Comparison of ENCODE assay signal across 9 cellular contexts in genomic region chr3:96814581-96815567, GRCh38.
DNase-seq lines count a peak whose midpoint lies in the region; ATAC-seq, FAIRE-seq and TF ChIP-seq lines count a peak whose summit lies in the region.
"Had no signal": no experiment of that assay in that cellular context is flagged by ENCODE, and none has a peak within 500 bp of the region (broad histone marks: within the 10 kb centered on the region; RNA-seq: fewer than 3 reads in every experiment).

EPHA6 (plus strand) TSS chr3:96814594.

- H3K27me3 ChIP-seq in HUES6 (ENCODE audit: control insufficient read depth, insufficient read depth, low read length): peaks cover 59% of the 10 kb centered on the region

- H3K36me3 ChIP-seq in HUES6 (ENCODE audit: control insufficient read depth, insufficient read depth, low read length): no peaks in the 10 kb centered on the region

- ATAC-seq in memory B cell (ENCODE audit: low read depth) (no peak), HG03565 (IDR thresholded peaks at IDR 0.05; ENCODE audit: unreplicated experiment) (no peak)

- H3K4me3 Mint-ChIP-seq in memory B cell: peak within 1 kb of the TSS; percentile 29

- H3K4me1 ChIP-seq in HUES6 (ENCODE audit: control insufficient read depth, insufficient read depth, low read length): peaks cover 9% of the 10 kb centered on the region

- H3K27ac Mint-ChIP-seq in memory B cell: no peak within 1 kb of the TSS

- DNase-seq in AG04449 (ENCODE audit: low read depth, low spot score): no peak
- peak in 37 of 61 donors; percentile 2 to 70 (median 33) for DNase-seq in caudate nucleus (lab: John Stamatoyannopoulos, UW)
- no peak for DNase-seq in memory B cell (ENCODE audit: low spot score in 2 of 2)
- DNase-seq in urothelium cell line (ENCODE audit: low spot score): no peak
- DNase-seq in NCI-H446 (lab: John Stamatoyannopoulos, UW): no peak
- no peak for DNase-seq in NCI-H1105 treated with DMSO at 0.1 percent for 48 hours (lab: John Stamatoyannopoulos, UW)

- H3K4me3 ChIP-seq in AG04449 (ENCODE audit: low read depth, low read length) (peak within 1 kb of the TSS; percentile 53), HUES6 (ENCODE audit: low read depth, low read length) (peak within 1 kb of the TSS; percentile 88)

- CTCF ChIA-PET in AG04449 (lab: Yijun Ruan, JAX): interaction anchor here (0.9 kb wide), 1 partner anchor 8 kb away, joined by 3 read pairs; no protein-coding TSS in a partner anchor

- H3K4me1 Mint-ChIP-seq in memory B cell: peaks cover 6% of the 10 kb centered on the region

- peaks cover 3% of the 10 kb centered on the region for H3K9me3 Mint-ChIP-seq in memory B cell

- H3K27me3 Mint-ChIP-seq in memory B cell: peaks cover 11% of the 10 kb centered on the region

- no peaks in the 10 kb centered on the region for H3K9me3 ChIP-seq in HUES6 (ENCODE audit: control insufficient read depth, insufficient read depth, low read depth, low read length)

- peak within 1 kb of the TSS; percentile 48 for H3K9ac ChIP-seq in HUES6 (ENCODE audit: low read length)

- no peak within 1 kb of the TSS for H3K27ac ChIP-seq in HUES6 (ENCODE audit: low read depth, low read length)
- peak within 1 kb of the TSS; percentile 75 for H3K27ac ChIP-seq in caudate nucleus (ENCODE audit: low read depth, low read length)

- no peak for TF ChIP-seq CTCF in AG04449 (IDR thresholded peaks at IDR 0.05; ENCODE audit: insufficient read depth, low read length, missing control alignments)

- H3K36me3 Mint-ChIP-seq in memory B cell: no peaks in the 10 kb centered on the region

- peak; percentile 9 for FAIRE-seq in urothelium cell line (lab: Jason Lieb, UNC)
- FAIRE-seq: colon had no signal

- POLR2A ChIA-PET in AG04449 (lab: Yijun Ruan, JAX): no interaction called here

Comparison
In these comparisons a context has a peak if more than half of its experiments do, and no peak if none do; other contexts are left out.
1. DNase-seq: peak in caudate nucleus (37 of 61); none in AG04449 (single experiment), memory B cell (0 of 2), urothelium cell line (single experiment), NCI-H446 (0 of 2) and NCI-H1105 treated with DMSO at 0.1 percent for 48 hours (single experiment).